In the genomic region with DNA sequence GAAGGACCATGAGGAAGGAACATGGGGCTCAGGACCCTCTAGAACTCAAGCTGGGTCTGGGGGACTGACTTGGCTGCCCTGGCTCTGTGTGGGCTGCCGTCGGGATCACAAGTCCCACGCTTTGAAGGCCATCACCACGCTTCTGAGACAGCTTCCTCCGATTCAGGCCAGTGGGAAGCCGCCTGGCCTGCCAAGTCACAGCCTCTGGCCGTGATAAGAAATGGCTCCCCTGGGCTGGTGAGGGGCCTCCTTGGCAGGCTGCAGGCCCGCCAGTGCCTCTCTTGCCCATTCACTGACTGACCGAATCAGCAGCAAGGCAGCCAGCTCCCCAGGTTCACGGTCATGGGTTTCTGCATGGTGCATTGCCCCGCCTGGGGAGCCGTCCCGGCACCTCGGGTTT, we compare ENCODE assay signal across 18 cellular contexts. TPM values are rescaled to one million over a fixed set of nuclear protein-coding genes. Genes with fewer than 3 reads are reported as not detected.
"Had no signal": no experiment of that assay in that cellular context is flagged by ENCODE, and none has a peak within 500 bp of the region (broad histone marks: within the 10 kb centered on the region; RNA-seq: fewer than 3 reads in every experiment).

No MANE protein-coding gene starts in this region.

- ATAC-seq: activated CD8-positive, alpha-beta memory T cell treated with anti-CD3 and anti-CD28 coated beads, Interleukin-2, amount 10 ng/mL, durations not matched to agents 7 days and 5 days; left lobe of liver; SK-N-SH treated with all-trans-retinoic acid at 6 μM for 48 hours; stimulated activated effector memory CD8-positive, alpha-beta T cell treated with anti-CD3 and anti-CD28 coated beads, Interleukin-12 subunit alpha, Interleukin-12 subunit beta, amount 100 ng/mL, for 72 hours had no signal

- H3K4me1 Mint-ChIP-seq: activated CD8-positive, alpha-beta memory T cell treated with anti-CD3 and anti-CD28 coated beads, Interleukin-2, amount 10 ng/mL, durations not matched to agents 7 days and 5 days; activated naive CD8-positive, alpha-beta T cell treated with anti-CD3 and anti-CD28 coated beads, Interleukin-2, amount 10 ng/mL, durations not matched to agents 7 days and 5 days; stimulated activated effector memory CD8-positive, alpha-beta T cell treated with anti-CD3 and anti-CD28 coated beads, Interleukin-12 subunit alpha, Interleukin-12 subunit beta, amount 100 ng/mL, for 72 hours had no signal

- H3K27ac ChIP-seq: foreskin keratinocyte had no signal

- H3K36me3 ChIP-seq: right atrium auricular region had no signal

- DNase-seq: activated CD4-positive, alpha-beta T cell treated with anti-CD3 and anti-CD28 coated beads, Interleukin-2, amount 50 U/mL, for 48 hours; activated CD4-positive, CD25-positive, alpha-beta regulatory T cell treated with anti-CD3 and anti-CD28 coated beads, Interleukin-2, amount 50 U/mL, for 72 hours; activated CD8-positive, alpha-beta memory T cell treated with anti-CD3 and anti-CD28 coated beads, Interleukin-2, amount 10 ng/mL, durations not matched to agents 7 days and 5 days; activated gamma-delta T cell treated with Interleukin-2 at 50 U/mL for 16 hours; activated naive CD8-positive, alpha-beta T cell treated with anti-CD3 and anti-CD28 coated beads, Interleukin-2, amount 10 ng/mL, durations not matched to agents 7 days and 5 days; activated T-cell treated with anti-CD3 and anti-CD28 coated beads, Interleukin-2, amount 50 U/mL, for 24 hours; effector CD4-positive, alpha-beta T cell; foreskin keratinocyte; trophoblast cell had no signal

- H3K4me3 Mint-ChIP-seq: activated CD8-positive, alpha-beta memory T cell treated with anti-CD3 and anti-CD28 coated beads, Interleukin-2, amount 10 ng/mL, durations not matched to agents 7 days and 5 days; activated naive CD8-positive, alpha-beta T cell treated with anti-CD3 and anti-CD28 coated beads, Interleukin-2, amount 10 ng/mL, durations not matched to agents 7 days and 5 days; activated T-cell treated with anti-CD3 and anti-CD28 coated beads, Interleukin-2, amount 50 U/mL, for 24 hours; neural crest cell; stimulated activated effector memory CD8-positive, alpha-beta T cell treated with anti-CD3 and anti-CD28 coated beads, Interleukin-12 subunit alpha, Interleukin-12 subunit beta, amount 100 ng/mL, for 72 hours; T-helper 1 cell treated with Interleukin-12 subunit alpha and Interleukin-12 subunit beta and Interleukin-4 antibody, amounts not matched to agents 30 μg/mL and 1 μg/mL, for 36 hours had no signal

- H3K9me3 ChIP-seq: right atrium auricular region had no signal

- H3K36me3 Mint-ChIP-seq: activated CD8-positive, alpha-beta memory T cell treated with anti-CD3 and anti-CD28 coated beads, Interleukin-2, amount 10 ng/mL, durations not matched to agents 7 days and 5 days; activated naive CD8-positive, alpha-beta T cell treated with anti-CD3 and anti-CD28 coated beads, Interleukin-2, amount 10 ng/mL, durations not matched to agents 7 days and 5 days; stimulated activated effector memory CD8-positive, alpha-beta T cell treated with anti-CD3 and anti-CD28 coated beads, Interleukin-12 subunit alpha, Interleukin-12 subunit beta, amount 100 ng/mL, for 72 hours had no signal

- H3K27me3 Mint-ChIP-seq: activated CD8-positive, alpha-beta memory T cell treated with anti-CD3 and anti-CD28 coated beads, Interleukin-2, amount 10 ng/mL, durations not matched to agents 7 days and 5 days; activated naive CD8-positive, alpha-beta T cell treated with anti-CD3 and anti-CD28 coated beads, Interleukin-2, amount 10 ng/mL, durations not matched to agents 7 days and 5 days; activated T-cell treated with anti-CD3 and anti-CD28 coated beads, Interleukin-2, amount 50 U/mL, for 24 hours had no signal

- H3K27me3 ChIP-seq: right atrium auricular region had no signal

- H3K4me3 ChIP-seq: right atrium auricular region, smooth muscle cell had no signal

- H3K27ac Mint-ChIP-seq: activated CD8-positive, alpha-beta memory T cell treated with anti-CD3 and anti-CD28 coated beads, Interleukin-2, amount 10 ng/mL, durations not matched to agents 7 days and 5 days; activated naive CD8-positive, alpha-beta T cell treated with anti-CD3 and anti-CD28 coated beads, Interleukin-2, amount 10 ng/mL, durations not matched to agents 7 days and 5 days; activated T-cell treated with anti-CD3 and anti-CD28 coated beads, Interleukin-2, amount 50 U/mL, for 24 hours; stimulated activated effector memory CD8-positive, alpha-beta T cell treated with anti-CD3 and anti-CD28 coated beads, Interleukin-12 subunit alpha, Interleukin-12 subunit beta, amount 100 ng/mL, for 72 hours; T-helper 1 cell treated with Interleukin-12 subunit alpha and Interleukin-12 subunit beta and Interleukin-4 antibody, amounts not matched to agents 30 μg/mL and 1 μg/mL, for 36 hours had no signal

- FAIRE-seq: endothelial cell of umbilical vein had no signal

- H3K9me3 Mint-ChIP-seq: activated naive CD8-positive, alpha-beta T cell treated with anti-CD3 and anti-CD28 coated beads, Interleukin-2, amount 10 ng/mL, durations not matched to agents 7 days and 5 days; activated T-cell treated with anti-CD3 and anti-CD28 coated beads, Interleukin-2, amount 50 U/mL, for 24 hours; neural crest cell; stimulated activated effector memory CD8-positive, alpha-beta T cell treated with anti-CD3 and anti-CD28 coated beads, Interleukin-12 subunit alpha, Interleukin-12 subunit beta, amount 100 ng/mL, for 72 hours; T-helper 1 cell treated with Interleukin-12 subunit alpha and Interleukin-12 subunit beta and Interleukin-4 antibody, amounts not matched to agents 30 μg/mL and 1 μg/mL, for 36 hours had no signal

- H3K4me1 ChIP-seq: foreskin keratinocyte had no signal

RNA-seq across cellular contexts. Expression of gene COMP, which starts 48.8 kb away (rescaled TPM):
- total RNA-seq: activated CD8-positive, alpha-beta memory T cell treated with anti-CD3 and anti-CD28 coated beads, Interleukin-2, amount 10 ng/mL, durations not matched to agents 7 days and 5 days; activated naive CD8-positive, alpha-beta T cell treated with anti-CD3 and anti-CD28 coated beads, Interleukin-2, amount 10 ng/mL, durations not matched to agents 7 days and 5 days; endothelial cell of umbilical vein; foreskin keratinocyte; left lobe of liver; myocyte; neural crest cell had no signal
- polyA plus RNA-seq: endothelial cell of umbilical vein, foreskin keratinocyte had no signal
